In genomic region chr11:90947930-90948329, GRCh38 we compare ENCODE assay signal across 13 cellular contexts.
"Had no signal": no experiment of that assay in that cellular context is flagged by ENCODE, and none has a peak within 500 bp of the region (broad histone marks: within the 10 kb centered on the region; RNA-seq: fewer than 3 reads in every experiment).

No MANE protein-coding gene starts in this region.

- H3K27ac ChIP-seq: body of pancreas, coronary artery, esophagus squamous epithelium, spleen had no signal

- H3K4me3 ChIP-seq: body of pancreas, coronary artery, esophagus squamous epithelium, spleen had no signal

- H3K36me3 ChIP-seq: esophagus squamous epithelium, spleen had no signal

- H3K27me3 ChIP-seq: body of pancreas, esophagus squamous epithelium, spleen had no signal

- H3K4me1 ChIP-seq: body of pancreas, esophagus squamous epithelium, spleen had no signal

- DNase-seq: activated CD4-positive, alpha-beta T cell treated with anti-CD3 and anti-CD28 coated beads for 48 hours; activated CD8-positive, alpha-beta T cell treated with anti-CD3 and anti-CD28 coated beads for 36 hours; activated effector memory CD4-positive, alpha-beta T cell treated with anti-CD3 and anti-CD28 coated beads, Interleukin-2, amount 50 U/mL, for 16 hours; activated T-cell treated with anti-CD3 and anti-CD28 coated beads, Interleukin-2, amount 50 U/mL, for 4 hours; amniotic stem cell; body of pancreas; central memory CD4-positive, alpha-beta T cell; esophagus squamous epithelium; mesenchymal stem cell; nephron progenitor cell; spleen; T-helper 17 cell had no signal

- H3K9me3 ChIP-seq: body of pancreas, esophagus squamous epithelium had no signal
